ENCODE assay signal across 8 cellular contexts in genomic region chr19:42596391-42597071, GRCh38. TPM values are rescaled to one million over a fixed set of nuclear protein-coding genes. Genes with fewer than 3 reads are reported as not detected.
DNase-seq lines count a peak whose midpoint lies in the region; ATAC-seq, FAIRE-seq and TF ChIP-seq lines count a peak whose summit lies in the region.

No MANE protein-coding gene starts in this region.

- TF ChIP-seq CTCF in H1 (IDR thresholded peaks at IDR 0.05; ENCODE audit: control extremely low read depth in 1 of 3, insufficient read depth in 1 of 3, low read depth in 1 of 3, low read length in 3 of 3) (peak; percentile 81 to 98 (median 98)), natural killer cell (IDR thresholded peaks at IDR 0.05) (peak; percentile 95), upper lobe of right lung (IDR thresholded peaks at IDR 0.05) (peak; percentile 98)

- H4K20me1 ChIP-seq in H1 (replicated peaks in 1 of 2; ENCODE audit: control insufficient read depth in 1 of 2, insufficient read depth in 2 of 2, low read length in 2 of 2): no peaks in the 10 kb centered on the region

- TF ChIP-seq EP300 in H1 (IDR thresholded peaks at IDR 0.05; ENCODE audit: borderline replicate concordance in 1 of 2, low read depth in 2 of 2, low read length in 2 of 2): no peak

- peaks cover 15 to 22% of the 10 kb centered on the region in 2 donors for H3K27me3 Mint-ChIP-seq in natural killer cell (ENCODE audit: low read depth in 2 of 2)

- H3K23me2 ChIP-seq in H1 (ENCODE audit: low read depth, low read length): no peaks in the 10 kb centered on the region; the same call in 1 of the 2 replicates

- no peak overlapping the region for H2AK5ac ChIP-seq in H1 (ENCODE audit: low read depth, low read length)

- TF ChIP-seq POLR2A in H1 (IDR thresholded peaks at IDR 0.05; ENCODE audit: control extremely low read depth in 1 of 2, low read depth in 2 of 2, low read length in 2 of 2): no peak

- H3K9me3 ChIP-seq in H1 (ENCODE audit: insufficient read depth in 2 of 2, low read depth in 1 of 2, low read length in 1 of 2) (peaks cover 3 to 11% of the 10 kb centered on the region in 2 experiments; a peak in 2 of 4 replicates), upper lobe of right lung (no peaks in the 10 kb centered on the region)

- peaks cover 0 to 8% of the 10 kb centered on the region in 2 donors for H3K4me1 Mint-ChIP-seq in natural killer cell

- no peak overlapping the region for H3K23ac ChIP-seq in H1 (ENCODE audit: insufficient read length)

- H3K36me3 ChIP-seq in H1 (ENCODE audit: control insufficient read depth in 2 of 4, insufficient read depth in 4 of 4, low read length in 3 of 4) (no peaks in the 10 kb centered on the region), upper lobe of right lung (no peaks in the 10 kb centered on the region)

- DNase-seq in COLO829 (ENCODE audit: low spot score) (peak; percentile 16), HK-2 (ENCODE audit: unreplicated experiment) (peak; percentile 44), H1 (ENCODE audit: low read depth in 1 of 2, low spot score in 2 of 2) (peak in 1 of 2 experiments; percentile 82), natural killer cell (no peak), upper lobe of right lung (no peak), NCI-H187 treated with DMSO at 0.1 percent for 48 hours (lab: John Stamatoyannopoulos, UW) (no peak)
- DNase-seq in activated CD4-positive, CD25-positive, alpha-beta regulatory T cell treated with anti-CD3 and anti-CD28 coated beads, Interleukin-2, amount 50 U/mL, for 72 hours: peak; percentile 68

- no peak overlapping the region for H2BK15ac ChIP-seq in H1 (ENCODE audit: low read length)

- 0 out of 2 replicates have a peak overlapping the region, but pooled peaks have one; percentile 48 for H2BK20ac ChIP-seq in H1 (ENCODE audit: low read length)

- no peak overlapping the region for H2BK5ac ChIP-seq in H1 (ENCODE audit: low read depth, low read length)

- no peak overlapping the region for H2BK12ac ChIP-seq in H1 (ENCODE audit: low read depth, low read length)

- H3K4me1 ChIP-seq in H1 (replicated peaks in 1 of 4; ENCODE audit: control insufficient read depth in 3 of 4, insufficient read depth in 4 of 4, low read length in 3 of 4) (no peaks in the 10 kb centered on the region), upper lobe of right lung (no peaks in the 10 kb centered on the region)

- no peak overlapping the region for H3K56ac ChIP-seq in H1 (replicated peaks; ENCODE audit: insufficient read length, low read depth, low read length)

- H4K8ac ChIP-seq in H1 (ENCODE audit: extremely low read depth, insufficient read depth, low read length): no peak overlapping the region

- H2AFZ ChIP-seq in H1 (ENCODE audit: low read length): no peak overlapping the region; the same call in 1 of the 2 replicates

- ATAC-seq in natural killer cell (peak in 2 of 3 donors; percentile 64 to 69), upper lobe of right lung (peak; percentile 83), HG03565 (IDR thresholded peaks at IDR 0.05; ENCODE audit: unreplicated experiment) (no peak)

- H3K79me2 ChIP-seq in H1 (ENCODE audit: control insufficient read depth in 1 of 2, insufficient read depth in 2 of 2, low read length in 2 of 2): no peaks in the 10 kb centered on the region

- no peak overlapping the region for H3K27ac Mint-ChIP-seq in natural killer cell

- no peak overlapping the region for H3K27ac ChIP-seq in H1 (ENCODE audit: low read depth, low read length)
- H3K27ac ChIP-seq in upper lobe of right lung: no peak overlapping the region

- no peak overlapping the region for H3K4ac ChIP-seq in H1 (replicated peaks; ENCODE audit: insufficient read length, low read depth, low read length)

- no peak overlapping the region for H3K4me3 Mint-ChIP-seq in natural killer cell

- POLR2A ChIA-PET in H1 (lab: Charles Lee; ENCODE audit: partially characterized antibody): interaction anchor here (1.2 kb wide), 1 partner anchor 15 kb away, joined by 3 read pairs; no protein-coding TSS in a partner anchor

- H3K9me3 Mint-ChIP-seq in natural killer cell: no peaks in the 10 kb centered on the region

- FAIRE-seq in H1 (lab: Jason Lieb, UNC): no peak

- no peak overlapping the region for H4K91ac ChIP-seq in H1 (replicated peaks; ENCODE audit: insufficient read length, low read length)

- intact Hi-C loops in natural killer cell (cut with micrococcal nuclease): loop anchor here (2.0 kb wide), 1 partner anchor 146 kb away; no protein-coding TSS in a partner anchor
- intact Hi-C loops in upper lobe of right lung (cut with DNase I): no loop called here

- H2BK120ac ChIP-seq in H1 (replicated peaks; ENCODE audit: low read depth, low read length): no peak overlapping the region

- no peaks in the 10 kb centered on the region for H3K36me3 Mint-ChIP-seq in natural killer cell

- no peak overlapping the region for H4K5ac ChIP-seq in H1 (ENCODE audit: insufficient read length, low read depth, low read length)

- TF ChIP-seq RAD21 in H1 (IDR thresholded peaks at IDR 0.05 in 1 of 2, conservative IDR thresholded peaks at IDR 0.05 in 1 of 2; ENCODE audit: low read depth in 2 of 2, low read length in 2 of 2): peak; percentile 71 to 78

- no peaks in the 10 kb centered on the region for H3K79me1 ChIP-seq in H1 (ENCODE audit: low read depth, low read length)

- CTCF ChIA-PET in H1 (lab: Charles Lee; ENCODE audit: partially characterized antibody): interaction anchor here (0.6 to 3.3 kb wide), 33 partner anchors 8 to 1341 kb away, joined by 3 to 34 read pairs (median 4); no protein-coding TSS in a partner anchor

- no peak overlapping the region for H3K14ac ChIP-seq in H1 (ENCODE audit: insufficient read length)

- H3K18ac ChIP-seq in H1 (ENCODE audit: extremely low read depth, low read length): no peak overlapping the region

- 0 out of 7 replicates have a peak, but pooled peaks cover 0 to 2% (median 0%) of the 10 kb centered on the region in 4 experiments for H3K27me3 ChIP-seq in H1 (replicated peaks in 1 of 4; ENCODE audit: control insufficient read depth in 3 of 4, extremely low read depth in 1 of 4, insufficient read depth in 3 of 4, low read length in 3 of 4)
- H3K27me3 ChIP-seq in upper lobe of right lung: peaks cover 14% of the 10 kb centered on the region

- H3K4me2 ChIP-seq in H1 (ENCODE audit: insufficient read depth in 1 of 2, low read depth in 2 of 2, low read length in 2 of 2): no peak overlapping the region

- H3K9ac ChIP-seq in H1 (replicated peaks in 1 of 4; ENCODE audit: extremely low read depth in 1 of 4, low read depth in 3 of 4, low read length in 3 of 4): no peak overlapping the region

- WGBS in H1 (ENCODE audit: extremely low coverage in 1 of 2, insufficient coverage in 1 of 2, insufficient read length in 1 of 2, insufficient replicate concordance in 2 of 2, low coverage in 1 of 2, low lambda C conversion rate in 2 of 2, missing lambda C conversion rate in 1 of 2), 2 experiments: 28% methylated on average over 16 of the region's 16 CpGs; no CpG with 5 or more reads in 1 of the 2 experiments

- H3K4me3 ChIP-seq in H1 (ENCODE audit: extremely low read depth in 1 of 4, insufficient read depth in 2 of 4, low read depth in 3 of 4, low read length in 4 of 4) (no peak overlapping the region), upper lobe of right lung (no peak overlapping the region)

TF ChIP-seq in H1, 55 proteins besides CTCF, POLR2A, EP300 and RAD21:
- TF ChIP-seq ATF3 (IDR thresholded peaks at IDR 0.05; ENCODE audit: insufficient read depth, low read depth, low read length): no peak
- 0 out of 2 replicates have a peak, but pooled peaks have one; percentile 16 for TF ChIP-seq BACH1 (IDR thresholded peaks at IDR 0.05; ENCODE audit: low read length)

RNA-seq across cellular contexts. Expression of gene CEACAM8, which starts 1.8 kb away (rescaled TPM):
- total RNA-seq in H1 (2021; fragmentation: NEBNext Ultra II Directional; extraction: Animal tissue kit (Norgen Biotek cat#: 25700)): not detected in 2 replicates
- not detected in 2 replicates for polyA plus RNA-seq in H1 (2011; rRNA removed)
- not detected for polyA plus RNA-seq in H1 (2011; cell fraction: cytosol; rRNA removed)
- polyA plus RNA-seq in H1 (2011; cell fraction: nucleus; rRNA removed): not detected
- not detected in 4 replicates for polyA plus RNA-seq in H1 (2012, experiment 1 of 2)
- not detected for polyA plus RNA-seq in H1 (2012, experiment 2 of 2)
- polyA plus RNA-seq in H1 (2013, experiment 1 of 2): not detected
- polyA plus RNA-seq in H1 (2013, experiment 2 of 2): not detected
- polyA minus RNA-seq in H1 (2011; rRNA and poly(A)+ RNA removed): not detected in 2 replicates
- not detected for polyA minus RNA-seq in H1 (2011; cell fraction: cytosol; rRNA and poly(A)+ RNA removed)
- not detected for polyA minus RNA-seq in H1 (2011; cell fraction: nucleus; rRNA and poly(A)+ RNA removed)
- total RNA-seq in natural killer cell (not detected), upper lobe of right lung (not detected)

Comparison
In these comparisons a context has a peak if more than half of its experiments do, and no peak if none do; other contexts are left out.
1. DNase-seq: peak in COLO829 (single experiment), HK-2 (single experiment) and activated CD4-positive, CD25-positive, alpha-beta regulatory T cell treated with anti-CD3 and anti-CD28 coated beads, Interleukin-2, amount 50 U/mL, for 72 hours (single experiment); none in natural killer cell (single experiment), upper lobe of right lung (single experiment) and NCI-H187 treated with DMSO at 0.1 percent for 48 hours (single experiment).
2. Peak in every context shown above with its lines, with median percentiles within 50 percentile points of each other: CTCF ChIP-seq.